In the genomic region with DNA sequence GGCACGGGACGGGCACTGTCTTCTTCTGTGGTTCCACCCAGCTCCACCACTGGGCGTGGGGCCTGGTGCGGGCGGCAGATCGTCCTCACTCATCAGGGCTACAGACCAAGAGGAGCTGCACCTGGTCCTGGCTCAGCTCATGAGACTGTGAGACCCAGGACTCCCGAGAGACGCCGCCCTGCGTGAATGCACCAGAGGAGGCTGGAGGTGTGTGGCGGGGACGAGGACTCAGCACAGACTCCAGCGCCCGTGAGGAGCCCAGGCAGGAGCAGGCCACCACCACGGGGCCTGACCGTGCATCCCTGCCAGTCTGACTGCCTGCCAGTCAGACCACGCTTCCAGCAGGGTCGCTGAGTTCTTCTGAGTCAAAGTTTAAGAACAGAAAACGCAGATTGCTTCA, we compare ENCODE assay signal across 26 cellular contexts.
"Had no signal": no experiment of that assay in that cellular context is flagged by ENCODE, and none has a peak within 500 bp of the region (broad histone marks: within the 10 kb centered on the region; RNA-seq: fewer than 3 reads in every experiment).

No MANE protein-coding gene starts in this region.

- ATAC-seq: activated CD4-positive, alpha-beta T cell treated with anti-CD3 and anti-CD28 coated beads for 36 hours; activated CD8-positive, alpha-beta memory T cell treated with anti-CD3 and anti-CD28 coated beads, Interleukin-2, amount 10 ng/mL, durations not matched to agents 7 days and 5 days; activated CD8-positive, alpha-beta T cell treated with anti-CD3 and anti-CD28 coated beads, Interleukin-2, amount 10 ng/mL, durations not matched to agents 7 days and 5 days; effector memory CD8-positive, alpha-beta T cell; foreskin keratinocyte; gastrocnemius medialis had no signal

- H3K4me1 ChIP-seq: ascending aorta, breast epithelium, esophagus muscularis mucosa, foreskin keratinocyte, gastrocnemius medialis had no signal

- H3K27me3 ChIP-seq: ascending aorta, cardiac muscle cell, foreskin keratinocyte, gastrocnemius medialis had no signal

- H3K27ac ChIP-seq: ascending aorta, breast epithelium, cardiac muscle cell, coronary artery, esophagus muscularis mucosa, foreskin keratinocyte, gastrocnemius medialis had no signal

- DNase-seq: activated CD4-positive, alpha-beta memory T cell treated with anti-CD3 and anti-CD28 coated beads for 36 hours; activated CD4-positive, alpha-beta T cell treated with anti-CD3 and anti-CD28 coated beads for 36 hours; activated CD4-positive, alpha-beta T cell treated with anti-CD3 and anti-CD28 coated beads, Interleukin-2, amount 10 ng/mL, durations not matched to agents 24 days and 14 days; activated CD4-positive, CD25-positive, alpha-beta regulatory T cell; activated CD4-positive, CD25-positive, alpha-beta regulatory T cell treated with anti-CD3 and anti-CD28 coated beads, Interleukin-2, amount 50 U/mL, for 72 hours; activated CD8-positive, alpha-beta memory T cell treated with anti-CD3 and anti-CD28 coated beads, Interleukin-2, amount 10 ng/mL, durations not matched to agents 7 days and 5 days; activated CD8-positive, alpha-beta memory T cell treated with anti-CD3 and anti-CD28 coated beads, Interleukin-2, amount 50 U/mL, for 4 hours; activated CD8-positive, alpha-beta T cell treated with anti-CD3 and anti-CD28 coated beads, Interleukin-2, amount 10 ng/mL, durations not matched to agents 7 days and 5 days; activated effector memory CD4-positive, alpha-beta T cell treated with anti-CD3 and anti-CD28 coated beads, Interleukin-2, amount 50 U/mL, for 16 hours; activated naive CD4-positive, alpha-beta T cell treated with anti-CD3 and anti-CD28 coated beads for 36 hours; activated naive CD8-positive, alpha-beta T cell treated with anti-CD3 and anti-CD28 coated beads, Interleukin-2, amount 10 ng/mL, durations not matched to agents 7 days and 5 days; activated T-cell treated with anti-CD3 and anti-CD28 coated beads, Interleukin-2, amount 50 U/mL, for 1 hour; activated T-cell treated with anti-CD3 and anti-CD28 coated beads, Interleukin-2, amount 50 U/mL, for 48 hours; dermis blood vessel endothelial cell; effector CD4-positive, alpha-beta T cell; effector memory CD8-positive, alpha-beta T cell; erythroblast; foreskin keratinocyte; gastrocnemius medialis; glutamatergic neuron; T-helper 2 cell had no signal

- H3K9me3 ChIP-seq: ascending aorta, breast epithelium, esophagus muscularis mucosa, gastrocnemius medialis had no signal

- H3K36me3 ChIP-seq: ascending aorta, breast epithelium, cardiac muscle cell, esophagus muscularis mucosa, gastrocnemius medialis had no signal

- H3K4me3 ChIP-seq: ascending aorta, breast epithelium, cardiac muscle cell, coronary artery, esophagus muscularis mucosa, gastrocnemius medialis had no signal
